8 cellular contexts compared by ENCODE assay signal in genomic region chr16:19907161-19907992, GRCh38. TPM values are rescaled to one million over a fixed set of nuclear protein-coding genes. Genes with fewer than 3 reads are reported as not detected.
DNase-seq lines count a peak whose midpoint lies in the region; TF ChIP-seq lines count a peak whose summit lies in the region.

No MANE protein-coding gene starts in this region.

- H3K9me3 ChIP-seq in OCI-LY7 (ENCODE audit: low read length), result no peaks in the 10 kb centered on the region
- no peaks in the 10 kb centered on the region for H3K9me3 ChIP-seq in esophagus squamous epithelium
- H3K9me3 ChIP-seq in neural cell (ENCODE audit: low read length), result no peaks in the 10 kb centered on the region
- H3K9me3 ChIP-seq in stomach smooth muscle (ENCODE audit: control insufficient read depth in 2 of 2, low read length in 2 of 2), result no peaks in the 10 kb centered on the region

- POLR2A ChIA-PET in OCI-LY7 (lab: Charles Lee), result interaction anchor here (0.7 kb wide), 1 partner anchor 317 kb away, joined by 4 read pairs; no protein-coding TSS in a partner anchor

- peak; percentile 54 for DNase-seq in NCI-H1105 treated with DMSO at 0.1 percent for 48 hours (lab: John Stamatoyannopoulos, UW)
- no peak for DNase-seq in NCI-H1105 (lab: John Stamatoyannopoulos, UW)
- DNase-seq in HT1080 (ENCODE audit: low read depth), result peak; percentile 70
- peak; percentile 74 for DNase-seq in OCI-LY7 (ENCODE audit: low spot score)
- DNase-seq in activated T-cell treated with anti-CD3 and anti-CD28 coated beads, Interleukin-2, amount 50 U/mL, for 1 hour, result peak; percentile 75
- no peak for DNase-seq in esophagus squamous epithelium (lab: John Stamatoyannopoulos, UW)

- no peaks in the 10 kb centered on the region for H4K20me1 ChIP-seq in OCI-LY7 (ENCODE audit: insufficient read depth, low read length)
- no peaks in the 10 kb centered on the region for H4K20me1 ChIP-seq in neural cell (ENCODE audit: insufficient read depth)

- H3K9ac ChIP-seq in neural cell (ENCODE audit: low read length) (no peak overlapping the region), stomach smooth muscle (ENCODE audit: low read length in 2 of 2) (peak overlapping the region in 1 of 2 donors; percentile 48)

- no peak for TF ChIP-seq POLR2A in esophagus squamous epithelium (IDR thresholded peaks at IDR 0.05)

- peak; percentile 99 for TF ChIP-seq RAD21 in neural cell (conservative IDR thresholded peaks at IDR 0.05)

- TF ChIP-seq CTCF in OCI-LY7 (conservative IDR thresholded peaks at IDR 0.05; ENCODE audit: low read length) (peak; percentile 94), esophagus squamous epithelium (IDR thresholded peaks at IDR 0.05) (peak; percentile 85 to 96 (median 89)), neural cell (IDR thresholded peaks at IDR 0.05; ENCODE audit: poor library complexity, severe bottlenecking) (peak; percentile 98)

- H3K9me2 ChIP-seq in OCI-LY7 (ENCODE audit: insufficient read depth, low read length), result no peaks in the 10 kb centered on the region
- H3K9me2 ChIP-seq in neural cell (ENCODE audit: insufficient read depth, low read length), result no peaks in the 10 kb centered on the region

- H2AFZ ChIP-seq in OCI-LY7 (ENCODE audit: low read length) (peak overlapping the region; percentile 26; the same call in 1 of the 2 replicates), neural cell (ENCODE audit: low read depth, low read length) (peak overlapping the region; percentile 74)

- no peak overlapping the region for H3K27ac ChIP-seq in OCI-LY7 (ENCODE audit: low read depth, low read length, poor library complexity, severe bottlenecking)
- H3K27ac ChIP-seq in esophagus squamous epithelium, result no peak overlapping the region
- H3K27ac ChIP-seq in neural cell (ENCODE audit: low read length), result no peak overlapping the region
- no peak overlapping the region for H3K27ac ChIP-seq in stomach smooth muscle (ENCODE audit: low read length)

- CTCF ChIA-PET in OCI-LY7 (lab: Charles Lee; ENCODE audit: unreplicated experiment), result interaction anchor here (1.0 to 1.3 kb wide), 2 partner anchors 393 to 477 kb away, joined by 6 read pairs; no protein-coding TSS in a partner anchor

- no TSS peak for BruUV-seq in OCI-LY7 (replicated peaks; lab: Mats Ljungman, UMichigan)

- H3K27me3 ChIP-seq in esophagus squamous epithelium, result peaks cover 0 to 25% (median 0%) of the 10 kb centered on the region in 4 donors
- H3K27me3 ChIP-seq in neural cell (ENCODE audit: insufficient read depth, low read depth, low read length), result no peaks in the 10 kb centered on the region
- H3K27me3 ChIP-seq in stomach smooth muscle (ENCODE audit: control insufficient read depth in 1 of 2, insufficient read depth in 2 of 2, low read length in 2 of 2), result peaks cover 2 to 11% of the 10 kb centered on the region in 2 donors

- no peak for TF ChIP-seq EP300 in neural cell (conservative IDR thresholded peaks at IDR 0.05; ENCODE audit: poor library complexity, severe bottlenecking)

- no peaks in the 10 kb centered on the region for H3K79me2 ChIP-seq in OCI-LY7 (ENCODE audit: insufficient read depth, low read depth, low read length)
- no peaks in the 10 kb centered on the region for H3K79me2 ChIP-seq in neural cell (replicated peaks; ENCODE audit: insufficient read depth, low read length)

- H3K36me3 ChIP-seq in OCI-LY7 (ENCODE audit: insufficient read depth, low read length) (no peaks in the 10 kb centered on the region), esophagus squamous epithelium (no peaks in the 10 kb centered on the region), neural cell (ENCODE audit: insufficient read depth, low read length) (no peaks in the 10 kb centered on the region), stomach smooth muscle (ENCODE audit: control insufficient read depth in 2 of 2, insufficient read depth in 2 of 2, low read length in 2 of 2) (no peaks in the 10 kb centered on the region)

- no peaks in the 10 kb centered on the region for H3F3A ChIP-seq in neural cell (ENCODE audit: insufficient read depth, low read length, poor library complexity, severe bottlenecking)

- H3K4me3 ChIP-seq in OCI-LY7 (ENCODE audit: low read depth, low read length, poor library complexity, severe bottlenecking) (no peak overlapping the region), esophagus squamous epithelium (peak overlapping the region in 1 of 4 donors; percentile 32), neural cell (ENCODE audit: low read length) (no peak overlapping the region), stomach smooth muscle (ENCODE audit: low read length in 2 of 2) (peak overlapping the region; percentile 17 to 47)

- 22% methylated on average over 19 to 20 of the region's 24 CpGs for WGBS in esophagus squamous epithelium, 2 donors

- intact Hi-C loops in OCI-LY7 (cut with micrococcal nuclease; ENCODE audit: unreplicated experiment), result loop anchor here (1.0 to 2.0 kb wide), 2 partner anchors 393 to 478 kb away; no protein-coding TSS in a partner anchor
- intact Hi-C loops in esophagus squamous epithelium (cut with DNase I), result loop anchor here (5.0 kb wide), 1 partner anchor 395 kb away; no protein-coding TSS in a partner anchor

- H3K4me2 ChIP-seq in OCI-LY7 (ENCODE audit: low read length) (no peak overlapping the region), neural cell (ENCODE audit: low read length) (no peak overlapping the region)

- H3K4me1 ChIP-seq in OCI-LY7 (ENCODE audit: insufficient read depth, low read length, poor library complexity, severe bottlenecking), result no peaks in the 10 kb centered on the region
- H3K4me1 ChIP-seq in esophagus squamous epithelium, result peaks cover 0 to 7% (median 3%) of the 10 kb centered on the region in 3 donors
- H3K4me1 ChIP-seq in stomach smooth muscle (ENCODE audit: control insufficient read depth, insufficient read depth, low read length), result peaks cover 6% of the 10 kb centered on the region

TF ChIP-seq in neural cell, 6 proteins besides CTCF, POLR2A, EP300 and RAD21:
- TF ChIP-seq TAF1 (IDR thresholded peaks at IDR 0.05; ENCODE audit: low read depth) (no peak), SMC3 (conservative IDR thresholded peaks at IDR 0.05; ENCODE audit: poor library complexity) (peak; percentile 100)

RNA-seq across cellular contexts. Expression of gene GPRC5B, which starts 22.7 kb away (rescaled TPM):
- total RNA-seq in HT1080 (2014; rRNA removed; shearing (Covaris generic)), result 1.2 and 2.7 TPM in 2 replicates
- 1.3 and 1.7 TPM in 2 replicates for polyA plus RNA-seq in HT1080 (2015; cell fraction: cytosol; rRNA removed)
- polyA plus RNA-seq in HT1080 (2015; cell fraction: nucleus; rRNA removed), result 2.2 and 3.1 TPM in 2 replicates
- not detected in 2 replicates for total RNA-seq in OCI-LY7 (2014; rRNA removed; shearing (Covaris generic))
- not detected in 2 replicates for total RNA-seq in OCI-LY7 (2022)
- 10 to 100 TPM in 2 of 4 donors, 1 to 10 TPM in 2; 1.9 to 26.1 (median 8.4) TPM for total RNA-seq in esophagus squamous epithelium
- polyA plus RNA-seq in neural cell, result 21.9 and 25.4 TPM in 2 replicates
- polyA minus RNA-seq in neural cell, result 28.0 and 29.9 TPM in 2 replicates

Comparison
In these comparisons a context has a peak if more than half of its experiments do, and no peak if none do; other contexts are left out.
1. DNase-seq: peak in NCI-H1105 treated with DMSO at 0.1 percent for 48 hours (single experiment), HT1080 (single experiment), OCI-LY7 (single experiment) and activated T-cell treated with anti-CD3 and anti-CD28 coated beads, Interleukin-2, amount 50 U/mL, for 1 hour (single experiment); none in NCI-H1105 (single experiment) and esophagus squamous epithelium (single experiment).
2. H3K4me3 ChIP-seq: peak in stomach smooth muscle (2 of 2); none in OCI-LY7 (single experiment) and neural cell (single experiment).
3. Peak in every context shown above with its lines, with median percentiles within 50 percentile points of each other: CTCF ChIP-seq.